ENCODE assay signal across 8 cellular contexts in the genomic region with DNA sequence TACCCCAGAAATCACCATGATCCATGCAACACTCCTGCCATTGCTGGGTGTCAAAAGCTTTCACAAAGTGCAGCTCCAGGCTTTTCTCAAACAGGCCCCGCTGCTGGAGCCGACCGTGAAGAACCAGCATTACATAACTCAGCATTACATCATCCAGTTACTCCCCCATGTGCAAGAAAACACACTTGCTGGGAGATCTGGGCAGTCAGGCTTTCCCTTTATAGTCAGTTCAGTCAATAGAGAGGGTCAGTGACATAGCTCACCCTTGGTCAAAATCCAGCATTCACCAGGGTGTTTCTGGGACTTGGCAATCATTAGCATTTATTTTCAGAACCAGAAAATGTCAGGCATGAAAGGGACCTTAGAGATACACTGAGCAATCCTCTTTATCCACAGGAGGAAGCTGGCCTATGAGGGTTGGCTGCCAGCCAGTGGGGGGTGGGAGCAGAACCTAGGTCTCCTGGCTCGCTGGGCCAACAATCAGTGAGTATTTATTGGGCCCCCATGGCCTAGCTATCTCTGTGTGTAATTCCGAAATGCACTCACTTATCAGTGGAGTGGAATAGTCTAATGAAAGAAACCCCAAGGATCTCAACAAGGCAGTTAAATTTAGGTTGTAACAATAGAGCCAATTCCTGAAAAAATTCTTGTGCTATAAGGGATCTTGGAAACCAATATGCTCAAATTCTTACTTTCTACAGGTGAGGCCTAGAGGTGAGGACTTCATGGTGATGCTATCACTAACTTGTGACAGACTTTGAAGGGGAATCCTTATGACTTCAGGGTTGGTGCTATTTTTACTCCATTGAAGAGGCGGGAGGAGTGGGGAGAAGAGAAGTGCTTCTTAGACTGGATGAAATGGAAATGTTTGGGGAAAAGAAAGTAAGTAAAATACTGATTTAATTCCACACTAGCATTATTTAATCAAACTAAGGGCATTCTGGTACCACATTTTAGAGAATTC. TPM values are rescaled to one million over a fixed set of nuclear protein-coding genes. Genes with fewer than 3 reads are reported as not detected.
DNase-seq lines count a peak whose midpoint lies in the region; ATAC-seq and TF ChIP-seq lines count a peak whose summit lies in the region.

No MANE protein-coding gene starts in this region.

- no peaks in the 10 kb centered on the region for H3K27me3 Mint-ChIP-seq in nephron progenitor cell (ENCODE audit: low read depth, poor library complexity)

- peaks cover 31% of the 10 kb centered on the region for H3K4me1 Mint-ChIP-seq in nephron progenitor cell

- peaks cover 4% of the 10 kb centered on the region for H3K36me3 Mint-ChIP-seq in nephron progenitor cell (ENCODE audit: low read depth)

- H3K4me3 Mint-ChIP-seq in nephron progenitor cell, result no peak overlapping the region

- TF ChIP-seq CTCF in nephron progenitor cell (IDR thresholded peaks at IDR 0.05), result no peak

- H3K9me3 Mint-ChIP-seq in nephron progenitor cell, result no peaks in the 10 kb centered on the region

- H3K27ac ChIP-seq in epithelial cell of prostate, result peak overlapping the region; percentile 11

- ATAC-seq in GM21786 (IDR thresholded peaks at IDR 0.05; ENCODE audit: unreplicated experiment), result no peak
- ATAC-seq in GM21528 (IDR thresholded peaks at IDR 0.05; ENCODE audit: low FRiP score, unreplicated experiment), result no peak
- no peak for ATAC-seq in GM18498 (IDR thresholded peaks at IDR 0.05; ENCODE audit: unreplicated experiment)

- H3K27ac Mint-ChIP-seq in nephron progenitor cell, result peak overlapping the region; percentile 60

- DNase-seq in Daoy (ENCODE audit: low read depth) (peak; percentile 52), OCI-M1 (lab: John Stamatoyannopoulos, UW) (peak; percentile 95), epithelial cell of prostate (ENCODE audit: low read depth, low spot score) (no peak), nephron progenitor cell (no peak), activated gamma-delta T cell (lab: John Stamatoyannopoulos, UW) (no peak)

RNA-seq across cellular contexts. Expression of gene LYRM4, which starts 54.6 kb away (rescaled TPM):
- total RNA-seq in Daoy (2014; rRNA removed; shearing (Covaris generic)), result 22.8 and 24.6 TPM in 2 replicates

RNA-seq across cellular contexts. Expression of gene FARS2, which starts 55.2 kb away (rescaled TPM):
- total RNA-seq in Daoy (2014; rRNA removed; shearing (Covaris generic)), result 24.0 and 24.7 TPM in 2 replicates

Comparison
In these comparisons a context has a peak if more than half of its experiments do, and no peak if none do; other contexts are left out.
1. DNase-seq: peak in Daoy (single experiment) and OCI-M1 (single experiment); none in epithelial cell of prostate (single experiment), nephron progenitor cell (single experiment) and activated gamma-delta T cell (single experiment).